Comparison of ENCODE assay signal across 19 cellular contexts in genomic region chr16:86955136-86955890, GRCh38.
"Had no signal": no experiment of that assay in that cellular context is flagged by ENCODE, and none has a peak within 500 bp of the region (broad histone marks: within the 10 kb centered on the region; RNA-seq: fewer than 3 reads in every experiment).

No MANE protein-coding gene starts in this region.

- H3K27me3 ChIP-seq: hepatocyte, ovary, testis had no signal

- H2AFZ ChIP-seq: hepatocyte had no signal

- H3K4me3 ChIP-seq: coronary artery, hepatocyte, mucosa of descending colon, ovary, spleen, testis, tibial nerve had no signal

- H3K79me2 ChIP-seq: hepatocyte had no signal

- DNase-seq: effector CD4-positive, alpha-beta T cell; endodermal cell; foreskin melanocyte; head of caudate nucleus; kidney glomerular epithelial cell; mucosa of descending colon; right cardiac atrium; spleen; stimulated activated CD4-positive, alpha-beta T cell treated with anti-CD3 and anti-CD28 coated beads, Interleukin-15, amount 100 ng/mL, for 24 hours; stimulated activated CD4-positive, alpha-beta T cell treated with anti-CD3 and anti-CD28 coated beads, Interleukin-1b, Interleukin-23, amount 100 ng/mL, for 48 hours; stimulated activated CD4-positive, alpha-beta T cell treated with anti-CD3 and anti-CD28 coated beads, Interleukin-4, amount 100 ng/mL, for 24 hours; stimulated activated naive B cell treated with anti-CD40 and anti-IgM and Interleukin-4, amounts not matched to agents 10 μg/mL and 1 μg/mL and 100 μg/mL, for 72 hours; stimulated activated naive CD8-positive, alpha-beta T cell treated with anti-CD3 and anti-CD28 coated beads, Interleukin-15, amount 100 ng/mL, for 72 hours; testis had no signal

- H3K4me2 ChIP-seq: hepatocyte had no signal

- H3K4me3 Mint-ChIP-seq: endodermal cell; natural killer cell treated with Interleukin-12 subunit alpha and Interleukin-12 subunit beta and Interleukin-15 and Interleukin-18, amount 100 ng/mL, for 72 hours; stimulated activated naive B cell treated with anti-CD40 and anti-IgM and Interleukin-4, amounts not matched to agents 10 μg/mL and 1 μg/mL and 100 μg/mL, for 72 hours; stimulated activated naive CD8-positive, alpha-beta T cell treated with anti-CD3 and anti-CD28 coated beads, Interleukin-15, amount 100 ng/mL, for 72 hours had no signal

- H3K27ac Mint-ChIP-seq: endodermal cell; natural killer cell treated with Interleukin-12 subunit alpha and Interleukin-12 subunit beta and Interleukin-15 and Interleukin-18, amount 100 ng/mL, for 72 hours; stimulated activated naive B cell treated with anti-CD40 and anti-IgM and Interleukin-4, amounts not matched to agents 10 μg/mL and 1 μg/mL and 100 μg/mL, for 72 hours had no signal

- H3K9me3 ChIP-seq: mucosa of descending colon, ovary, testis had no signal

- H3K36me3 Mint-ChIP-seq: natural killer cell treated with Interleukin-12 subunit alpha and Interleukin-12 subunit beta and Interleukin-15 and Interleukin-18, amount 100 ng/mL, for 72 hours; stimulated activated naive B cell treated with anti-CD40 and anti-IgM and Interleukin-4, amounts not matched to agents 10 μg/mL and 1 μg/mL and 100 μg/mL, for 72 hours had no signal

- H3K9me3 Mint-ChIP-seq: natural killer cell treated with Interleukin-12 subunit alpha and Interleukin-12 subunit beta and Interleukin-15 and Interleukin-18, amount 100 ng/mL, for 72 hours; stimulated activated naive B cell treated with anti-CD40 and anti-IgM and Interleukin-4, amounts not matched to agents 10 μg/mL and 1 μg/mL and 100 μg/mL, for 72 hours; stimulated activated naive CD8-positive, alpha-beta T cell treated with anti-CD3 and anti-CD28 coated beads, Interleukin-15, amount 100 ng/mL, for 72 hours had no signal

- H3K27ac ChIP-seq: coronary artery, hepatocyte, ovary, spleen, testis, tibial nerve had no signal

- H3K36me3 ChIP-seq: ovary, spleen, tibial nerve had no signal
